ENCODE assay signal across 8 cellular contexts in the genomic region with DNA sequence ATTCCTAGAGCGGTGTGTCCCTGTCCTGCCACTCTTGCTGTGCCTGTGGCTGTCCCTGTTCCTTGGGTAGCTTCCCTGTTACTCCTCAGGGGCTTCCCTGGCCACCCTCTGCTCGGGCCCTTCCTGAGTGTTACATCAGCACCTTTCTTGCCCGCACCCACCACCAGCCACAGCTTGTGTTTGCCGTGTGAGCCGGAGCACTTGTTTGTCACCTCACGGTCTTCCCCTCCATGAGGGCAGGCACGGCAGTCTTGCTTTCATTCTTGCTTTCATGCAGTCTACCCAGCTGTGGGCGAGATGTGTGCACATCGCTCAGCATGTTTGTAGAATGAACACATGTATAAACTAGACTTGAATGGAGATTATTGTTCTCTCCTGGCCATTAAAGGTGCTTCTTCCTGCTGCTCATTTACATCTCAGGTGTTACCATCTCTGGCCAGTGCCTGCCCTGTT. TPM values are rescaled to one million over a fixed set of nuclear protein-coding genes. Genes with fewer than 3 reads are reported as not detected.
A peak's percentile ranks its signal among the peaks of the same experiment; 100 is the strongest.
DNase-seq lines count a peak whose midpoint lies in the region; ATAC-seq lines count a peak whose summit lies in the region.

No MANE protein-coding gene starts in this region.

- H3K4me3 Mint-ChIP-seq in memory B cell: peak overlapping the region; percentile 85

- H3K27me3 Mint-ChIP-seq in memory B cell: no peaks in the 10 kb centered on the region

- DNase-seq in DMS53 (lab: John Stamatoyannopoulos, UW): peak; percentile 80
- peak in 2 of 3 experiments; percentile 36 to 42 for DNase-seq in activated CD8-positive, alpha-beta memory T cell treated with anti-CD3 and anti-CD28 coated beads for 48 hours (ENCODE audit: low read depth in 2 of 3, low spot score in 2 of 3)
- DNase-seq in memory B cell (ENCODE audit: low spot score in 2 of 2): no peak
- no peak for DNase-seq in ecto neural progenitor cell (ENCODE audit: low spot score)
- no peak for DNase-seq in MG63
- DNase-seq in hepatic stellate cell (ENCODE audit: low spot score): no peak

- H3K4me3 ChIP-seq in MG63: no peak overlapping the region

- H3K27ac Mint-ChIP-seq in memory B cell: peak overlapping the region; percentile 94

- H3K9me3 ChIP-seq in MG63: no peaks in the 10 kb centered on the region

- H3K27me3 ChIP-seq in MG63: no peaks in the 10 kb centered on the region

- H3K36me3 ChIP-seq in MG63: no peaks in the 10 kb centered on the region

- peaks cover 21% of the 10 kb centered on the region for H3K36me3 Mint-ChIP-seq in memory B cell

- H3K9me3 Mint-ChIP-seq in memory B cell: no peaks in the 10 kb centered on the region

- H3K4me1 Mint-ChIP-seq in memory B cell: peaks cover 58% of the 10 kb centered on the region

- peak; percentile 60 for ATAC-seq in GM21367 (IDR thresholded peaks at IDR 0.05; ENCODE audit: unreplicated experiment)
- peak; percentile 75 for ATAC-seq in HG03571 (IDR thresholded peaks at IDR 0.05; ENCODE audit: unreplicated experiment)
- peak; percentile 82 for ATAC-seq in memory B cell (ENCODE audit: low read depth)

RNA-seq across cellular contexts. Expression of a gene that starts 42.0 kb away (rescaled TPM):
- 10.8 and 12.0 TPM in 2 replicates for total RNA-seq in MG63 (2014; rRNA removed; shearing (Covaris generic); ENCODE audit: low replicate concordance)

Comparison
In these comparisons a context has a peak if more than half of its experiments do, and no peak if none do; other contexts are left out.
1. DNase-seq: peak in DMS53 (single experiment) and activated CD8-positive, alpha-beta memory T cell treated with anti-CD3 and anti-CD28 coated beads for 48 hours (2 of 3); none in memory B cell (0 of 2), ecto neural progenitor cell (single experiment), MG63 (single experiment) and hepatic stellate cell (single experiment).
2. Peak in every context shown above with its lines, with median percentiles within 50 percentile points of each other: ATAC-seq.